In the genomic region with DNA sequence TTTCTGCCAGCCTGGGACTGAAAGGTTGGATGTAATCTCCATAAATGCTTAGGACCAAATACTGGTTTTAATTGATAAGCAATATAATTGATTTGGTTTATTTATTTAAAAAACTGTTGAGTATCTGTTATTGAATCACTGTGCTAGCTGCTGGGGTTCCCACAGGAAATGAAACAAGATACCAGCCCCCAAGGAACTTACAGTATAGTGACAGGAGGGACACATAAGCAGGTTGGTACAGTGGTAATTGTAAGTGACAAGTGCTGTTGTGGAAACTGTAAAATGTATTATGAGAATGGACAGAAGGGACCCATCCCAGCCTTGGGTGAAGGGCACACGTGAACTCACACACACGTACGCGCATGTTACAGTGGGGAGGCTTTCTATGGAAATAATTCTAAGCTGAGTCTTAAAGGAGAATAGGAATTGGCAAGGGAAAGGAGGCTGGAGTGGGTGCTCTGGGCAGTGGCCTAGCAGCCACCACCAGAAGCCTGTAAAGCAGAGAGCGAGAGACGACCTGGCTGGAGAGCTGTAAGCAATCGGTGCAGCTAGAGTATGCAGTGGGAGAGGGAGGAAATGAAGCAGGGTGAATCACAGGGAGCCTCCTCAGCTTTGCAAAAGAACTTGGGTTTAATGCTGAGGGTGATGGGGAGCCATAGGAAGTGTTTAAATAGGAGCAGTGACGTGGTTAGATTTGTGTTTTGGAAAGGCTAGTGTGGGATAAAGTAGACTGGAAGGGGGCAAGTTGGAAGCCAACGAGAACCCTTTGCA, we compare ENCODE assay signal across 2 cellular contexts.
TF ChIP-seq lines count a peak whose summit lies in the region.

No MANE protein-coding gene starts in this region.

TF ChIP-seq in GM23338, 12 proteins besides CTCF, POLR2A, EP300 and RAD21:
- TF ChIP-seq, protein P1, sequence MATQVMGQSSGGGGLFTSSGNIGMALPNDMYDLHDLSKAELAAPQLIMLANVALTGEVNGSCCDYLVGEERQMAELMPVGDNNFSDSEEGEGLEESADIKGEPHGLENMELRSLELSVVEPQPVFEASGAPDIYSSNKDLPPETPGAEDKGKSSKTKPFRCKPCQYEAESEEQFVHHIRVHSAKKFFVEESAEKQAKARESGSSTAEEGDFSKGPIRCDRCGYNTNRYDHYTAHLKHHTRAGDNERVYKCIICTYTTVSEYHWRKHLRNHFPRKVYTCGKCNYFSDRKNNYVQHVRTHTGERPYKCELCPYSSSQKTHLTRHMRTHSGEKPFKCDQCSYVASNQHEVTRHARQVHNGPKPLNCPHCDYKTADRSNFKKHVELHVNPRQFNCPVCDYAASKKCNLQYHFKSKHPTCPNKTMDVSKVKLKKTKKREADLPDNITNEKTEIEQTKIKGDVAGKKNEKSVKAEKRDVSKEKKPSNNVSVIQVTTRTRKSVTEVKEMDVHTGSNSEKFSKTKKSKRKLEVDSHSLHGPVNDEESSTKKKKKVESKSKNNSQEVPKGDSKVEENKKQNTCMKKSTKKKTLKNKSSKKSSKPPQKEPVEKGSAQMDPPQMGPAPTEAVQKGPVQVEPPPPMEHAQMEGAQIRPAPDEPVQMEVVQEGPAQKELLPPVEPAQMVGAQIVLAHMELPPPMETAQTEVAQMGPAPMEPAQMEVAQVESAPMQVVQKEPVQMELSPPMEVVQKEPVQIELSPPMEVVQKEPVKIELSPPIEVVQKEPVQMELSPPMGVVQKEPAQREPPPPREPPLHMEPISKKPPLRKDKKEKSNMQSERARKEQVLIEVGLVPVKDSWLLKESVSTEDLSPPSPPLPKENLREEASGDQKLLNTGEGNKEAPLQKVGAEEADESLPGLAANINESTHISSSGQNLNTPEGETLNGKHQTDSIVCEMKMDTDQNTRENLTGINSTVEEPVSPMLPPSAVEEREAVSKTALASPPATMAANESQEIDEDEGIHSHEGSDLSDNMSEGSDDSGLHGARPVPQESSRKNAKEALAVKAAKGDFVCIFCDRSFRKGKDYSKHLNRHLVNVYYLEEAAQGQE (IDR thresholded peaks at IDR 0.05; ENCODE audit: unreplicated experiment), result no peak
- TF ChIP-seq, protein P2, sequence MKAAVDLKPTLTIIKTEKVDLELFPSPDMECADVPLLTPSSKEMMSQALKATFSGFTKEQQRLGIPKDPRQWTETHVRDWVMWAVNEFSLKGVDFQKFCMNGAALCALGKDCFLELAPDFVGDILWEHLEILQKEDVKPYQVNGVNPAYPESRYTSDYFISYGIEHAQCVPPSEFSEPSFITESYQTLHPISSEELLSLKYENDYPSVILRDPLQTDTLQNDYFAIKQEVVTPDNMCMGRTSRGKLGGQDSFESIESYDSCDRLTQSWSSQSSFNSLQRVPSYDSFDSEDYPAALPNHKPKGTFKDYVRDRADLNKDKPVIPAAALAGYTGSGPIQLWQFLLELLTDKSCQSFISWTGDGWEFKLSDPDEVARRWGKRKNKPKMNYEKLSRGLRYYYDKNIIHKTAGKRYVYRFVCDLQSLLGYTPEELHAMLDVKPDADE (IDR thresholded peaks at IDR 0.05), result no peak

TF ChIP-seq in GM12878, 131 proteins besides CTCF, POLR2A, EP300 and RAD21:
- TF ChIP-seq, protein P3, sequence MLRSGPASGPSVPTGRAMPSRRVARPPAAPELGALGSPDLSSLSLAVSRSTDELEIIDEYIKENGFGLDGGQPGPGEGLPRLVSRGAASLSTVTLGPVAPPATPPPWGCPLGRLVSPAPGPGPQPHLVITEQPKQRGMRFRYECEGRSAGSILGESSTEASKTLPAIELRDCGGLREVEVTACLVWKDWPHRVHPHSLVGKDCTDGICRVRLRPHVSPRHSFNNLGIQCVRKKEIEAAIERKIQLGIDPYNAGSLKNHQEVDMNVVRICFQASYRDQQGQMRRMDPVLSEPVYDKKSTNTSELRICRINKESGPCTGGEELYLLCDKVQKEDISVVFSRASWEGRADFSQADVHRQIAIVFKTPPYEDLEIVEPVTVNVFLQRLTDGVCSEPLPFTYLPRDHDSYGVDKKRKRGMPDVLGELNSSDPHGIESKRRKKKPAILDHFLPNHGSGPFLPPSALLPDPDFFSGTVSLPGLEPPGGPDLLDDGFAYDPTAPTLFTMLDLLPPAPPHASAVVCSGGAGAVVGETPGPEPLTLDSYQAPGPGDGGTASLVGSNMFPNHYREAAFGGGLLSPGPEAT (IDR thresholded peaks at IDR 0.05; ENCODE audit: low read depth), result no peak
- no peak for TF ChIP-seq FOXK2 (IDR thresholded peaks at IDR 0.05)
